Comparison of ENCODE assay signal across 8 cellular contexts in the genomic region with DNA sequence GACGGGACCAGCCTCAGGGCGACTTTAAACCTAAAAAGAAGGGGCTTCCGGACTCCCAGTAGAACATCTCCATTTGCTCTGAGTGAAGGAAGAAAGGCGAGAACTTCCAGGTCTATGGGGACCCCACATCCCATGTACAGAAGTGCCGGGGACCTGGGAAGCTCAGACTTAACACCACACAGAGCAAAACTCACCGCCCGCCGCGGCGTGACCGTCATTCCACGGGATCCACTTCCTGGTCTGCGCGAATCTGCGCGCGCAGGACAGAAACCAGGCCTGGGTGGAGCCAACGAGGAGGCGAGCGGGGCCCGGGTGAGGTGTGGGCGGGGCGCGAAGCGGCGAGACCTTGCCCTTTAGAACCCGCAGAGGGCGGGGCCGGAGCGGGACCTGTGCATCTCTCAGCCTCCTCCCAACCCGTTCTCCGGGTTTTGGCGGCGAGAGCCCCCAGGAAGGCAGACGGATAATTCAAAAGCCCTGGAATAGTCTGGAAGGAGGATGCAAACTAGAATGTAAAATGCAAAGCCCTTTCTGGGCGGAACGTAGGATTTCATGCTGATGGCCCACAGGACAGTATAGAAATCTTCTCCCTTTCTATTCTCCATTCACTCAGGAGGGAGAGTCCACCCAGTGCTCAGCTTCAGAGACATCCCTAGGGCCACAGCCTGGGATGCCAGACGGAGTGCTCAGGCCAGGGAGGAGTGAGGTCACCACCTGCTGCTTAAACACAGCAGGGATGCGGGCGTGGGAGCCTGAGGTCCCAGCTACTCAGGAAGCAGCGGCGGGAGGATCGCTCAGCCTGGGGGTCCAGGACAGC. TPM values are rescaled to one million over a fixed set of nuclear protein-coding genes. Genes with fewer than 3 reads are reported as not detected.
DNase-seq lines count a peak whose midpoint lies in the region; ATAC-seq and TF ChIP-seq lines count a peak whose summit lies in the region.
"Not testable (repeated sequence)": the region's sequence is repeated elsewhere in the genome, so short reads cannot be mapped to it uniquely, and the experiment has no call there.

TSS of gene ZNF468 (minus strand) at position 242 of the 814 bp plus-strand sequence. CDS start 3,347 bp downstream, outside the sequence.

- not testable (repeated sequence) for H3K9me3 ChIP-seq in SJSA1 (replicated peaks)

- H3K9me3 Mint-ChIP-seq in GM23338, nephron: not testable (repeated sequence)

- not testable (repeated sequence) for H3K4me1 ChIP-seq in GM23338 (ENCODE audit: insufficient read depth); SJSA1 (replicated peaks)

- H3K27me3 Mint-ChIP-seq in GM23338 (ENCODE audit: insufficient read depth, low read depth, poor library complexity); nephron (ENCODE audit: low read depth): not testable (repeated sequence)

- not testable (repeated sequence) for H3K9me2 ChIP-seq in GM23338 (ENCODE audit: insufficient read depth)

- peak within 1 kb of the TSS; percentile 96 for H2AFZ ChIP-seq in GM23338

- H4K20me1 ChIP-seq in GM23338 (replicated peaks; ENCODE audit: insufficient read depth), result not testable (repeated sequence)

- H3K27me3 ChIP-seq in GM23338 (ENCODE audit: insufficient read depth); SJSA1 (replicated peaks): not testable (repeated sequence)

- H3K27ac ChIP-seq in GM23338 (ENCODE audit: low read depth) (peak within 1 kb of the TSS; percentile 83; the same call in 1 of the 2 replicates), SJSA1 (0 out of 2 replicates have a peak within 1 kb of the TSS, but pooled peaks have one; percentile 34)

- H3K4me2 ChIP-seq in GM23338, result peak within 1 kb of the TSS; percentile 89

- not testable (repeated sequence) for H3F3A ChIP-seq in GM23338 (replicated peaks; ENCODE audit: low read depth)

- H3K4me3 Mint-ChIP-seq in GM23338 (peak within 1 kb of the TSS; percentile 85), nephron (peak within 1 kb of the TSS; percentile 93 to 97 (median 96))

- not testable (repeated sequence) for H3K4me1 Mint-ChIP-seq in GM23338
- H3K4me1 Mint-ChIP-seq in nephron, result peaks cover 22% of the 10 kb centered on the region

- ATAC-seq in GM23338, result peak; percentile 98

- DNase-seq in EL (peak; percentile 65), GM23338 (ENCODE audit: low spot score) (peak; percentile 83), LHCN-M2 (ENCODE audit: low read depth) (peak; percentile 52), SJSA1 (ENCODE audit: low read depth in 1 of 2, low spot score in 2 of 2) (peak; percentile 65 to 66), foreskin fibroblast (peak; percentile 64 to 80)
- DNase-seq in activated gamma-delta T cell treated with anti-CD3 and anti-CD28 coated beads, Interleukin-2, amount 50 U/mL, for 16 hours (ENCODE audit: low read depth), result peak; percentile 60
- peak; percentile 46 to 78 (median 62) for DNase-seq in stimulated activated naive CD4-positive, alpha-beta T cell (lab: John Stamatoyannopoulos, UW)

- not testable (repeated sequence) for H3K36me3 Mint-ChIP-seq in GM23338 (ENCODE audit: low read depth)
- peaks cover 17% of the 10 kb centered on the region for H3K36me3 Mint-ChIP-seq in nephron (ENCODE audit: low read depth)

- H3K4me3 ChIP-seq in GM23338 (peak within 1 kb of the TSS; percentile 96), SJSA1 (peak within 1 kb of the TSS; percentile 45), foreskin fibroblast (ENCODE audit: low read depth in 1 of 2, low read length in 2 of 2) (peak within 1 kb of the TSS; percentile 78 to 81)

- not testable (repeated sequence) for H3K27ac Mint-ChIP-seq in GM23338
- H3K27ac Mint-ChIP-seq in nephron, result peak within 1 kb of the TSS; percentile 82 to 93 (median 91)

- TF ChIP-seq CTCF in GM23338 (conservative IDR thresholded peaks at IDR 0.05; ENCODE audit: low read depth in 2 of 2); foreskin fibroblast (IDR thresholded peaks at IDR 0.05; ENCODE audit: low read depth, low read length); nephron (IDR thresholded peaks at IDR 0.05; ENCODE audit: unreplicated experiment in 3 of 3): not testable (repeated sequence)

- H3K79me2 ChIP-seq in GM23338 (replicated peaks; ENCODE audit: insufficient read depth), result not testable (repeated sequence)

- not testable (repeated sequence) for H3K36me3 ChIP-seq in GM23338 (ENCODE audit: insufficient read depth); SJSA1

TF ChIP-seq in GM23338, 12 proteins besides CTCF, POLR2A, EP300 and RAD21:
- TF ChIP-seq POLR2AphosphoS5 (IDR thresholded peaks at IDR 0.05; ENCODE audit: low read depth), result peak; percentile 78

RNA-seq across cellular contexts. Expression of gene ZNF468, which starts in this region (rescaled TPM):
- 34.9 and 39.5 TPM in 2 replicates for total RNA-seq in GM23338 (2014; rRNA removed; shearing (Covaris generic))
- 11.5 and 11.8 TPM in 2 replicates for polyA plus RNA-seq in GM23338 (2016; fragmentation: Nextera tagmentation; extraction: Ambion mirVana)
- total RNA-seq in LHCN-M2 (2014; rRNA removed), result 24.2 and 25.8 TPM in 2 replicates
- polyA plus RNA-seq in LHCN-M2 (2012), result 5.7 TPM
- 25.5 and 37.5 TPM in 2 replicates for total RNA-seq in SJSA1 (2014; rRNA removed; shearing (Covaris generic))

Comparison
In these comparisons a context has a peak if more than half of its experiments do, and no peak if none do; other contexts are left out.
1. Peak in every context shown above with its lines: DNase-seq, ATAC-seq, H3K4me3 ChIP-seq and H3K27ac ChIP-seq.
2. H3K4me3 ChIP-seq: peak in every context shown above with its lines; median percentile 96 in GM23338; 80 in foreskin fibroblast; 45 in SJSA1.